In the genomic region with DNA sequence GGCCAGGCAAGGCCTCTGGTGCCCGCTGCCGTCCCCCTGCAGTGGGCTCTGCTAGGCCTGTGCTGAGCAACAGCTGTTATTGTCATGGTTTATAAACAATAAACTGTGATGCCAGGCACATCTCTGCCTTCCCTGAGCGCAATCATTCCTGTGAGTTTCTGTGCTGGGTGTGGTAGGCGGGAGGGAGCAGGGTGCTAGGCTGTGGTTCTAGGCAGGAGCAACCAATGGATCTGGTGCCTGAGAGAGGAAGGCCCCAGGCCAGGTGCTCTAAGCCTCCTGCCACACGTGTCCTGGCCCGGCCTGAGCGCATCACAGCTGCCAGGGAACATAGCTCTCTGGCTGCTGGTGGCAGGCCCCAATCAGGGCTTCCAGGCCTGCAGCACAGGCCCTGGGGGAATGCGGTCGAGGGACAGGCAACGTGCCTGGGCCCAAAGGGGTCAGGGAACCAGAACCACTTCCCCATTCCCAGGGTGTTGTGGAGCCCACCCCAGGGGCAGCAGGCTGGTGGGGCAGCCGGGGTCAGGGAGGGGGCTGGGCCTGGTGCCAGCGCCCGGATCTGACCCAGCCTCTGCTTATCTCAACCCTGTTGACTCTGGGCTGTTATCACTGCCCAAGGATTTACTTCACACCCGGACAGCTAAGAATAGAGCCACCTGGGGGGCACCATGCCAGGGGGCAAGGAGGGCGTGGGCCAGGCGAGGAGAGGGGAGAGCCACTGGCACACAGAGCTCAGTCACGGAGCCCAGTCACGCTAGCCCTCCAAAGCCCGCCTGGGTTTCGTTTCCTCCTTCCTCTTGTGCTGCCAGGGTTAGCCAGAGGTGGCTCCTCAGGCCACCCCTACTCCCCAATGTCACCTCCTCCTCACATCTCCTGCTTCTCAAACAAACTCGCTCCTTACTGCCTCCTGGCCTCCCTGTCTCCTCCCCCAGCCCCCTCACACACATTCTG, we compare ENCODE assay signal across 8 cellular contexts. TPM values are rescaled to one million over a fixed set of nuclear protein-coding genes. Genes with fewer than 3 reads are reported as not detected.
DNase-seq lines count a peak whose midpoint lies in the region; ATAC-seq and TF ChIP-seq lines count a peak whose summit lies in the region.

No MANE protein-coding gene starts in this region.

- ATAC-seq in HG03457 (IDR thresholded peaks at IDR 0.05; ENCODE audit: unreplicated experiment) (peak; percentile 67), body of pancreas (peak; percentile 79), psoas muscle (peak; percentile 63 to 95 (median 88))

- H3K4me3 ChIP-seq in body of pancreas (no peak overlapping the region), psoas muscle (no peak overlapping the region)

- DNase-seq in COLO668 (lab: John Stamatoyannopoulos, UW; ENCODE audit: unreplicated experiment), result peak; percentile 87
- DNase-seq in GM19240 (ENCODE audit: insufficient read length, low spot score), result peak; percentile 89
- DNase-seq in body of pancreas, result peak; percentile 82 to 94 (median 94)
- DNase-seq in psoas muscle, result peak in 1 of 2 donors; percentile 75
- no peak for DNase-seq in NCI-H82 (lab: John Stamatoyannopoulos, UW)
- DNase-seq in DMS 273 treated with DMSO at 0.1 percent for 48 hours (lab: John Stamatoyannopoulos, UW), result no peak
- DNase-seq in cerebellar cortex (ENCODE audit: low spot score), result no peak

- peaks cover 46% of the 10 kb centered on the region for H3K4me1 ChIP-seq in body of pancreas
- H3K4me1 ChIP-seq in psoas muscle, result peaks cover 10% of the 10 kb centered on the region

- H3K27ac ChIP-seq in body of pancreas, result peak overlapping the region; percentile 86 to 94 (median 92)
- peak overlapping the region; percentile 62 for H3K27ac ChIP-seq in psoas muscle

- TF ChIP-seq CTCF in body of pancreas (IDR thresholded peaks at IDR 0.05) (peak in 4 of 7 experiments; percentile 20 to 38 (median 30)), psoas muscle (IDR thresholded peaks at IDR 0.05) (no peak)

- intact Hi-C loops in body of pancreas (cut with DNase I) (no loop called here), psoas muscle (cut with DNase I) (no loop called here)

- no peaks in the 10 kb centered on the region for H3K27me3 ChIP-seq in body of pancreas
- H3K27me3 ChIP-seq in psoas muscle (ENCODE audit: insufficient read depth in 3 of 3, low read length in 2 of 3), result no peaks in the 10 kb centered on the region

- H3K36me3 ChIP-seq in body of pancreas (replicated peaks in 1 of 2; ENCODE audit: insufficient read depth in 1 of 2, low read depth in 2 of 2) (no peaks in the 10 kb centered on the region), psoas muscle (ENCODE audit: insufficient read depth in 1 of 2, low read depth in 1 of 2) (no peaks in the 10 kb centered on the region)

- TF ChIP-seq POLR2A in body of pancreas (IDR thresholded peaks at IDR 0.05), result peak; percentile 25 to 38 (median 27)

- WGBS in body of pancreas, 2 donors, result 19 to 25% methylated on average over 12 to 21 of the region's 21 CpGs
- 20 to 39% (median 26%) methylated on average over 18 to 21 of the region's 21 CpGs for WGBS in psoas muscle, 3 donors

- H3K9me3 ChIP-seq in body of pancreas (no peaks in the 10 kb centered on the region), psoas muscle (no peaks in the 10 kb centered on the region)

RNA-seq across cellular contexts. Expression of gene TRIM46, which starts 11.5 kb away (rescaled TPM):
- total RNA-seq in body of pancreas (under 1 TPM in 1 of 2 donors, not detected in 1; 0.26 TPM), psoas muscle (under 1 TPM in 2 of 4 donors, not detected in 2; 0.15 to 0.16 TPM)
- under 1 TPM in 2 of 3 donors, not detected in 1; 0.03 TPM for polyA plus RNA-seq in psoas muscle

RNA-seq across cellular contexts. Expression of gene KRTCAP2, which starts 12.0 kb away (rescaled TPM):
- total RNA-seq in body of pancreas (10 to 100 TPM; 46.4 to 71.5 TPM), psoas muscle (100 to 1,000 TPM; 115 to 152 (median 118) TPM)
- polyA plus RNA-seq in psoas muscle, result 100 to 1,000 TPM; 137 to 171 (median 149) TPM

RNA-seq across cellular contexts. Expression of gene THBS3, which starts 22.6 kb away (rescaled TPM):
- 10 to 100 TPM; 15.0 to 21.1 TPM for total RNA-seq in body of pancreas
- total RNA-seq in psoas muscle, result 1 to 10 TPM; 3.1 to 8.1 (median 4.5) TPM
- 1 to 10 TPM; 2.8 to 3.5 (median 2.8) TPM for polyA plus RNA-seq in psoas muscle

RNA-seq across cellular contexts. Expression of gene MTX1, which starts 23.4 kb away (rescaled TPM):
- total RNA-seq in body of pancreas (10 to 100 TPM in 1 of 2 donors, 1 to 10 TPM in 1; 5.9 to 16.3 TPM), psoas muscle (10 to 100 TPM in 3 of 4 donors, 1 to 10 TPM in 1; 8.1 to 17.7 (median 14.0) TPM)
- polyA plus RNA-seq in psoas muscle, result 10 to 100 TPM; 25.8 to 47.1 (median 27.4) TPM

RNA-seq across cellular contexts. Expression of gene DPM3, which starts 44.8 kb away (rescaled TPM):
- total RNA-seq in body of pancreas, result 100 to 1,000 TPM in 1 of 2 donors, 1 to 10 TPM in 1; 6.2 to 106 TPM
- total RNA-seq in psoas muscle, result 10 to 100 TPM; 47.0 to 54.5 (median 50.0) TPM
- polyA plus RNA-seq in psoas muscle, result 100 to 1,000 TPM; 110 to 123 (median 122) TPM

Comparison
In these comparisons a context has a peak if more than half of its experiments do, and no peak if none do; other contexts are left out.
1. DNase-seq: peak in COLO668 (single experiment), GM19240 (single experiment) and body of pancreas (4 of 4); none in NCI-H82 (single experiment), DMS 273 treated with DMSO at 0.1 percent for 48 hours (single experiment) and cerebellar cortex (single experiment).
2. Peak in every context shown above with its lines, with median percentiles within 50 percentile points of each other: ATAC-seq.